Comparison of ENCODE assay signal across 17 cellular contexts in the genomic region with DNA sequence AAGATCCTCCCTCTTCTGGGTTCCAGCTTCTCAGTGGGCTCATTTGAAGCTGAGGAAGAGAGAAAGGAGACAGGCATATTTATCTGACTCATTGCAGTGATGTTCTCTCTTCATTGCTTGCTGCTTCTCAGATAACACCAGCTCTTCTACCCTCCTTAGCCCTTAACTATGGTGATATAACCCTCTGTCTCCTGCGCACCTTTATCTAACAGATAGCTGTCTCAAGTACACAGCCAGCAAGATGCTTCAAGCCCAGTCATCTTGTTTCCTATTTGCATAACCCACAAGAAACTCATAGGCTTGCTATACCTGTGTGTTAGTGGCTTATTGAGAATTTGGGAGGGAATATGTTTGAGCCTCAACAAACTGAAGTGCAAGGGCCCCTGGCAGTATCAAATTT. TPM values are rescaled to one million over a fixed set of nuclear protein-coding genes. Genes with fewer than 3 reads are reported as not detected.
DNase-seq lines count a peak whose midpoint lies in the region; ATAC-seq and TF ChIP-seq lines count a peak whose summit lies in the region.
"Had no signal": no experiment of that assay in that cellular context is flagged by ENCODE, and none has a peak within 500 bp of the region (broad histone marks: within the 10 kb centered on the region; RNA-seq: fewer than 3 reads in every experiment).

No MANE protein-coding gene starts in this region.

- no peaks in the 10 kb centered on the region for H3K36me3 ChIP-seq in right lobe of liver
- H3K36me3 ChIP-seq: BLaER1 had no signal

- no peak overlapping the region for H3K4me3 ChIP-seq in right lobe of liver
- H3K4me3 ChIP-seq: BLaER1, testis had no signal

- no peaks in the 10 kb centered on the region for H3K36me3 Mint-ChIP-seq in activated T-helper 17 cell treated with anti-CD3 and anti-CD28 coated beads, Interleukin-2, amount 50 U/mL, for 72 hours (ENCODE audit: low read depth)

- no peak for TF ChIP-seq CTCF in right lobe of liver (IDR thresholded peaks at IDR 0.05)

- H3K4me3 Mint-ChIP-seq in activated T-helper 17 cell treated with anti-CD3 and anti-CD28 coated beads, Interleukin-2, amount 50 U/mL, for 72 hours: no peak overlapping the region
- no peak overlapping the region for H3K4me3 Mint-ChIP-seq in stimulated activated naive CD8-positive, alpha-beta T cell treated with anti-CD3 and anti-CD28 coated beads, Interleukin-15, amount 100 ng/mL, for 72 hours
- H3K4me3 Mint-ChIP-seq: endodermal cell had no signal

- H3K4me1 Mint-ChIP-seq in activated T-helper 17 cell treated with anti-CD3 and anti-CD28 coated beads, Interleukin-2, amount 50 U/mL, for 72 hours: no peaks in the 10 kb centered on the region
- H3K4me1 Mint-ChIP-seq in stimulated activated naive CD8-positive, alpha-beta T cell treated with anti-CD3 and anti-CD28 coated beads, Interleukin-15, amount 100 ng/mL, for 72 hours: no peaks in the 10 kb centered on the region

- peak; percentile 94 for ATAC-seq in GM18520 (IDR thresholded peaks at IDR 0.05; ENCODE audit: unreplicated experiment)
- ATAC-seq in HG02610 (IDR thresholded peaks at IDR 0.05; ENCODE audit: unreplicated experiment): peak; percentile 80
- ATAC-seq in activated T-helper 17 cell treated with anti-CD3 and anti-CD28 coated beads, Interleukin-2, amount 50 U/mL, for 72 hours (replicated peaks): peak; percentile 53
- ATAC-seq in stimulated activated naive CD8-positive, alpha-beta T cell treated with anti-CD3 and anti-CD28 coated beads, Interleukin-15, amount 100 ng/mL, for 72 hours: peak; percentile 57
- no peak for ATAC-seq in right lobe of liver

- WGBS in right lobe of liver (ENCODE audit: insufficient coverage, low coverage, low lambda C conversion rate, missing lambda C conversion rate): 56% methylated on average over 1 of the region's 1 CpG

- DNase-seq in stimulated activated naive CD8-positive, alpha-beta T cell treated with anti-CD3 and anti-CD28 coated beads, Interleukin-15, amount 100 ng/mL, for 72 hours: no peak
- DNase-seq in nucleus accumbens (lab: John Stamatoyannopoulos, UW): no peak
- no peak for DNase-seq in right lobe of liver
- DNase-seq in NCI-H1930 (lab: John Stamatoyannopoulos, UW): no peak
- DNase-seq: cerebellar nuclear complex; DMS153; endodermal cell; KG1; kidney glomerular epithelial cell; midbrain; NCI-H1092; stimulated activated CD4-positive, alpha-beta T cell treated with anti-CD3 and anti-CD28 coated beads, Interleukin-4, amount 100 ng/mL, for 1 hour; testis had no signal

- no peaks in the 10 kb centered on the region for H3K9me3 Mint-ChIP-seq in activated T-helper 17 cell treated with anti-CD3 and anti-CD28 coated beads, Interleukin-2, amount 50 U/mL, for 72 hours
- no peaks in the 10 kb centered on the region for H3K9me3 Mint-ChIP-seq in stimulated activated naive CD8-positive, alpha-beta T cell treated with anti-CD3 and anti-CD28 coated beads, Interleukin-15, amount 100 ng/mL, for 72 hours
- H3K9me3 Mint-ChIP-seq: endodermal cell had no signal

- H3K4me1 ChIP-seq in right lobe of liver: no peaks in the 10 kb centered on the region
- H3K4me1 ChIP-seq: BLaER1 had no signal

- H3K27ac Mint-ChIP-seq in activated T-helper 17 cell treated with anti-CD3 and anti-CD28 coated beads, Interleukin-2, amount 50 U/mL, for 72 hours: no peak overlapping the region
- H3K27ac Mint-ChIP-seq in stimulated activated naive CD8-positive, alpha-beta T cell treated with anti-CD3 and anti-CD28 coated beads, Interleukin-15, amount 100 ng/mL, for 72 hours: no peak overlapping the region
- H3K27ac Mint-ChIP-seq: endodermal cell had no signal

- H3K27me3 ChIP-seq in right lobe of liver: no peaks in the 10 kb centered on the region
- H3K27me3 ChIP-seq: BLaER1, testis had no signal

- TF ChIP-seq POLR2A in right lobe of liver (IDR thresholded peaks at IDR 0.05): no peak

- intact Hi-C loops in right lobe of liver (cut with DNase I): loop anchor here in 1 of 2 donors (10.0 kb wide), 1 partner anchor 368 kb away; no protein-coding TSS in a partner anchor

- peaks cover 27% of the 10 kb centered on the region for H3K27me3 Mint-ChIP-seq in activated T-helper 17 cell treated with anti-CD3 and anti-CD28 coated beads, Interleukin-2, amount 50 U/mL, for 72 hours
- H3K27me3 Mint-ChIP-seq in stimulated activated naive CD8-positive, alpha-beta T cell treated with anti-CD3 and anti-CD28 coated beads, Interleukin-15, amount 100 ng/mL, for 72 hours: peaks cover 65% of the 10 kb centered on the region

- no peak overlapping the region for H3K27ac ChIP-seq in right lobe of liver
- H3K27ac ChIP-seq: BLaER1, testis had no signal

- no peaks in the 10 kb centered on the region for H3K9me3 ChIP-seq in right lobe of liver
- H3K9me3 ChIP-seq: BLaER1, testis had no signal

RNA-seq across cellular contexts. Expression of gene PRSS23, which starts 12.6 kb away (rescaled TPM):
- under 1 TPM; 0.16 to 0.91 TPM for total RNA-seq in activated T-helper 17 cell treated with anti-CD3 and anti-CD28 coated beads, Interleukin-2, amount 50 U/mL, for 72 hours
- 10 to 100 TPM in 3 of 6 experiments, 1 to 10 TPM in 3; 6.9 to 17.8 (median 9.4) TPM for total RNA-seq in right lobe of liver

Comparison
In these comparisons a context has a peak if more than half of its experiments do, and no peak if none do; other contexts are left out.
1. ATAC-seq: peak in GM18520 (single experiment), HG02610 (single experiment), activated T-helper 17 cell treated with anti-CD3 and anti-CD28 coated beads, Interleukin-2, amount 50 U/mL, for 72 hours (single experiment) and stimulated activated naive CD8-positive, alpha-beta T cell treated with anti-CD3 and anti-CD28 coated beads, Interleukin-15, amount 100 ng/mL, for 72 hours (single experiment); none in right lobe of liver (0 of 4).
2. RNA of gene PRSS23, which starts 12.6 kb away (total RNA-seq): 6.9 to 17.8 TPM in right lobe of liver; 0.16 to 0.91 TPM in activated T-helper 17 cell treated with anti-CD3 and anti-CD28 coated beads, Interleukin-2, amount 50 U/mL, for 72 hours; every median in the first group is over 4 times any median in the second.